In genomic region chr10:119006451-119007210, GRCh38 we compare ENCODE assay signal across 7 cellular contexts. TPM values are rescaled to one million over a fixed set of nuclear protein-coding genes. Genes with fewer than 3 reads are reported as not detected.
A peak's percentile ranks its signal among the peaks of the same experiment; 100 is the strongest.
DNase-seq lines count a peak whose midpoint lies in the region; TF ChIP-seq lines count a peak whose summit lies in the region.

No MANE protein-coding gene starts in this region.

- H3K4me3 Mint-ChIP-seq in activated naive CD4-positive, alpha-beta T cell treated with anti-CD3 and anti-CD28 coated beads for 36 hours: no peak overlapping the region

- peak in 1 of 2 donors; percentile 50 for TF ChIP-seq EP300 in tibial nerve (IDR thresholded peaks at IDR 0.05)

- 53 to 59% methylated on average over 9 of the region's 9 CpGs for WGBS in tibial nerve, 2 donors

- H3K4me3 ChIP-seq in tibial nerve: no peak overlapping the region

- CTCF ChIA-PET in activated naive CD4-positive, alpha-beta T cell treated with anti-CD3 and anti-CD28 coated beads for 36 hours (lab: Charles Lee): no interaction called here

- no peak overlapping the region for H3K27ac Mint-ChIP-seq in activated naive CD4-positive, alpha-beta T cell treated with anti-CD3 and anti-CD28 coated beads for 36 hours

- TF ChIP-seq CTCF in tibial nerve (IDR thresholded peaks at IDR 0.05) (no peak), GM20000 (IDR thresholded peaks at IDR 0.05; ENCODE audit: extremely low read depth, missing control alignments) (no peak)

- H3K36me3 ChIP-seq in tibial nerve: no peaks in the 10 kb centered on the region

- peak overlapping the region in 2 of 4 donors; percentile 1 to 17 for H3K27ac ChIP-seq in tibial nerve

- peaks cover 8% of the 10 kb centered on the region for H3K27me3 Mint-ChIP-seq in activated naive CD4-positive, alpha-beta T cell treated with anti-CD3 and anti-CD28 coated beads for 36 hours (ENCODE audit: low read depth)

- TF ChIP-seq POLR2A in tibial nerve (IDR thresholded peaks at IDR 0.05): no peak

- H3K9me3 ChIP-seq in tibial nerve: no peaks in the 10 kb centered on the region

- intact Hi-C loops in activated naive CD4-positive, alpha-beta T cell treated with anti-CD3 and anti-CD28 coated beads for 36 hours (cut with micrococcal nuclease): no loop called here

- no peaks in the 10 kb centered on the region for H3K27me3 ChIP-seq in tibial nerve

- no peaks in the 10 kb centered on the region for H3K4me1 Mint-ChIP-seq in activated naive CD4-positive, alpha-beta T cell treated with anti-CD3 and anti-CD28 coated beads for 36 hours (ENCODE audit: low read depth)

- no peaks in the 10 kb centered on the region for H3K9me3 Mint-ChIP-seq in activated naive CD4-positive, alpha-beta T cell treated with anti-CD3 and anti-CD28 coated beads for 36 hours

- H3K4me1 ChIP-seq in tibial nerve: peaks cover 0 to 7% (median 0%) of the 10 kb centered on the region in 4 donors

- no peaks in the 10 kb centered on the region for H3K36me3 Mint-ChIP-seq in activated naive CD4-positive, alpha-beta T cell treated with anti-CD3 and anti-CD28 coated beads for 36 hours (ENCODE audit: low read depth)

- DNase-seq in HPDE6-E6E7 (ENCODE audit: extremely low spot score): peak; percentile 70
- DNase-seq in amniotic epithelial cell (ENCODE audit: low read depth): peak; percentile 99
- peak; percentile 86 for DNase-seq in kidney glomerular epithelial cell (lab: John Stamatoyannopoulos, UW)
- DNase-seq in tibial nerve (ENCODE audit: low spot score in 2 of 2): peak; percentile 34 to 77
- no peak for DNase-seq in activated naive CD4-positive, alpha-beta T cell treated with anti-CD3 and anti-CD28 coated beads for 36 hours
- no peak for DNase-seq in effector CD4-positive, alpha-beta T cell
- no peak for DNase-seq in GM20000 (ENCODE audit: low spot score)

RNA-seq across cellular contexts. Expression of gene NANOS1, which starts 22.9 kb away (rescaled TPM):
- total RNA-seq in tibial nerve: 1 to 10 TPM; 4.8 to 9.4 (median 6.0) TPM
- total RNA-seq in activated naive CD4-positive, alpha-beta T cell treated with anti-CD3 and anti-CD28 coated beads for 36 hours: under 1 TPM; 0.26 to 0.52 TPM

Comparison
In these comparisons a context has a peak if more than half of its experiments do, and no peak if none do; other contexts are left out.
1. DNase-seq: peak in HPDE6-E6E7 (single experiment), amniotic epithelial cell (single experiment), kidney glomerular epithelial cell (single experiment) and tibial nerve (2 of 2); none in activated naive CD4-positive, alpha-beta T cell treated with anti-CD3 and anti-CD28 coated beads for 36 hours (single experiment), effector CD4-positive, alpha-beta T cell (single experiment) and GM20000 (single experiment).